Comparison of ENCODE assay signal across 1 cellular context in genomic region chr6:16388488-16388887, GRCh38.
TF ChIP-seq lines count a peak whose summit lies in the region.

No MANE protein-coding gene starts in this region.

TF ChIP-seq in HepG2, 621 proteins besides CTCF, POLR2A, EP300 and RAD21 (continued from another document):
- TF ChIP-seq ZNF407 (CRISPR knock-in tag; IDR thresholded peaks at IDR 0.05; ENCODE audit: not compliant biosample characterization) (no peak), ZNF460 (CRISPR knock-in tag; IDR thresholded peaks at IDR 0.05; ENCODE audit: borderline replicate concordance) (no peak)
